In genomic region chr12:42810006-42810405, GRCh38 we compare ENCODE assay signal across 1 cellular context.
TF ChIP-seq lines count a peak whose summit lies in the region.

No MANE protein-coding gene starts in this region.

TF ChIP-seq in IMR-90, 13 proteins besides CTCF, POLR2A, EP300 and RAD21:
- TF ChIP-seq CEBPB (IDR thresholded peaks at IDR 0.05; ENCODE audit: low read depth, low read length) (no peak), NFE2L2 (IDR thresholded peaks at IDR 0.05; ENCODE audit: low read depth, low read length) (no peak), RCOR1 (IDR thresholded peaks at IDR 0.05; ENCODE audit: insufficient replicate concordance, low read length) (no peak), MAFK (IDR thresholded peaks at IDR 0.05; ENCODE audit: low read depth, low read length) (no peak), USF2 (IDR thresholded peaks at IDR 0.05; ENCODE audit: low read depth, low read length) (no peak), FOS (IDR thresholded peaks at IDR 0.05; ENCODE audit: low read depth, low read length) (no peak), ELK1 (IDR thresholded peaks at IDR 0.05; ENCODE audit: borderline replicate concordance, low read depth, low read length) (no peak), BHLHE40 (IDR thresholded peaks at IDR 0.05; ENCODE audit: low read depth, low read length) (no peak), SMC3 (IDR thresholded peaks at IDR 0.05; ENCODE audit: low read depth, low read length) (no peak), MAZ (IDR thresholded peaks at IDR 0.05; ENCODE audit: borderline replicate concordance, low read depth, low read length) (no peak), MXI1 (IDR thresholded peaks at IDR 0.05; ENCODE audit: borderline replicate concordance, low read depth, low read length) (no peak), CHD1 (IDR thresholded peaks at IDR 0.05; ENCODE audit: low read depth, low read length) (no peak)
TF ChIP-seq in IMR-90: peak in this region for 0.
